ENCODE assay signal across 24 cellular contexts in genomic region chr1:206839006-206839560, GRCh38. TPM values are rescaled to one million over a fixed set of nuclear protein-coding genes. Genes with fewer than 3 reads are reported as not detected.
DNase-seq lines count a peak whose midpoint lies in the region; ATAC-seq and TF ChIP-seq lines count a peak whose summit lies in the region.
"Had no signal": no experiment of that assay in that cellular context is flagged by ENCODE, and none has a peak within 500 bp of the region (broad histone marks: within the 10 kb centered on the region; RNA-seq: fewer than 3 reads in every experiment).

No MANE protein-coding gene starts in this region.

- H3K4me1 ChIP-seq in SK-N-SH (ENCODE audit: control insufficient read depth in 1 of 2, insufficient read depth in 2 of 2, low read depth in 1 of 2, low read length in 1 of 2), result peaks cover 0 to 4% of the 10 kb centered on the region in 2 experiments; a peak in 1 of 4 replicates
- H3K4me1 ChIP-seq in SJCRH30, result peaks cover 3% of the 10 kb centered on the region; the same call in 1 of the 2 replicates
- peaks cover 5% of the 10 kb centered on the region for H3K4me1 ChIP-seq in mesenchymal stem cell (ENCODE audit: control insufficient read depth, insufficient read depth, low read depth, low read length)
- H3K4me1 ChIP-seq in adrenal gland (replicated peaks in 1 of 2), result no peaks in the 10 kb centered on the region

- no peak for TF ChIP-seq EP300 in SK-N-SH (IDR thresholded peaks at IDR 0.05; ENCODE audit: borderline replicate concordance in 1 of 2, low read depth in 1 of 2, low read length in 1 of 2)

- H3K9me3 ChIP-seq in SK-N-SH (no peaks in the 10 kb centered on the region), SJCRH30 (replicated peaks) (no peaks in the 10 kb centered on the region), mesenchymal stem cell (ENCODE audit: control insufficient read depth, low read length) (no peaks in the 10 kb centered on the region), adrenal gland (replicated peaks in 1 of 3) (no peaks in the 10 kb centered on the region)

- WGBS in SK-N-SH (ENCODE audit: low lambda C conversion rate), result 74% methylated on average over 4 of the region's 4 CpGs
- WGBS in mesenchymal stem cell, result 86% methylated on average over 4 of the region's 4 CpGs
- WGBS in adrenal gland, 4 donors, result 74 to 85% (median 78%) methylated on average over 3 to 4 of the region's 4 CpGs

- no peak overlapping the region for H2BK15ac ChIP-seq in mesenchymal stem cell (ENCODE audit: low read depth, poor library complexity, severe bottlenecking)

- peak overlapping the region in 1 of 2 experiments; percentile 37 for H3K18ac ChIP-seq in mesenchymal stem cell (ENCODE audit: low read depth in 1 of 2, low read length in 2 of 2)

- CTCF ChIA-PET in SK-N-SH (lab: Yijun Ruan, JAX) (interaction anchor here (1.5 to 2.2 kb wide), 2 partner anchors 26 to 104 kb away, joined by 3 to 5 read pairs; partner anchors contain the start of gene IL20), GM10248 (lab: Yijun Ruan, JAX) (interaction anchor here (1.0 to 2.4 kb wide), 3 partner anchors 19 to 142 kb away, joined by 3 to 6 read pairs (median 5); no protein-coding TSS in a partner anchor)

- no peaks in the 10 kb centered on the region for H3K79me1 ChIP-seq in mesenchymal stem cell (replicated peaks; ENCODE audit: low read length, poor library complexity, severe bottlenecking)

- H2AFZ ChIP-seq in SK-N-SH (ENCODE audit: low read depth) (no peak overlapping the region), mesenchymal stem cell (ENCODE audit: low read depth, low read length) (no peak overlapping the region)
- H2AFZ ChIP-seq: PC-9 had no signal

- no peak overlapping the region for H2BK5ac ChIP-seq in mesenchymal stem cell (ENCODE audit: low read depth, low read length, poor library complexity, severe bottlenecking)

- intact Hi-C loops in adrenal gland (cut with DNase I), result no loop called here

- no peaks in the 10 kb centered on the region for H3F3A ChIP-seq in SK-N-SH (replicated peaks; ENCODE audit: insufficient read depth)

- H3K27me3 ChIP-seq in SK-N-SH (ENCODE audit: insufficient read depth), result no peaks in the 10 kb centered on the region
- H3K27me3 ChIP-seq in SJCRH30, result no peaks in the 10 kb centered on the region
- H3K27me3 ChIP-seq in mesenchymal stem cell (ENCODE audit: control insufficient read depth in 1 of 2, insufficient read depth in 1 of 2, low read length in 2 of 2), result peaks cover 4 to 24% of the 10 kb centered on the region in 2 experiments
- H3K27me3 ChIP-seq in adrenal gland, result no peaks in the 10 kb centered on the region

- no peak for TF ChIP-seq RAD21 in SK-N-SH (IDR thresholded peaks at IDR 0.05; ENCODE audit: low read length)

- peak overlapping the region in 1 of 2 experiments; percentile 18 for H2BK12ac ChIP-seq in mesenchymal stem cell (ENCODE audit: low read length in 2 of 2)

- no peaks in the 10 kb centered on the region for H4K20me1 ChIP-seq in SK-N-SH (ENCODE audit: insufficient read depth)

- ATAC-seq in SK-N-SH treated with all-trans-retinoic acid at 6 μM for 48 hours, result peak; percentile 23; the same call in 2 of the 3 replicates
- ATAC-seq in activated CD4-positive, CD25-positive, alpha-beta regulatory T cell treated with anti-CD3 and anti-CD28 coated beads, Interleukin-2, amount 50 U/mL, for 24 hours, result no peak

- no peaks in the 10 kb centered on the region for H3K9me2 ChIP-seq in SK-N-SH

- no peak overlapping the region for H3K4me3 ChIP-seq in SK-N-SH (ENCODE audit: low read depth in 2 of 2, low read length in 1 of 2)
- no peak overlapping the region for H3K4me3 ChIP-seq in SJCRH30
- H3K4me3 ChIP-seq in mesenchymal stem cell (ENCODE audit: insufficient read depth in 1 of 2, low read depth in 1 of 2, low read length in 2 of 2), result no peak overlapping the region
- H3K4me3 ChIP-seq in adrenal gland, result no peak overlapping the region
- H3K4me3 ChIP-seq: PC-9 had no signal

- no peak overlapping the region for H3K14ac ChIP-seq in mesenchymal stem cell (ENCODE audit: low read length in 2 of 2)

- POLR2A ChIA-PET in SK-N-SH (lab: Yijun Ruan, JAX) (no interaction called here), GM10248 (lab: Yijun Ruan, JAX) (no interaction called here)

- H2BK120ac ChIP-seq in mesenchymal stem cell (ENCODE audit: low read depth, low read length), result no peak overlapping the region

- peak overlapping the region in 1 of 2 experiments; percentile 61 for H3K4ac ChIP-seq in mesenchymal stem cell (ENCODE audit: low read depth in 1 of 2, low read length in 2 of 2)

- peak overlapping the region; percentile 55 for H4K91ac ChIP-seq in mesenchymal stem cell (ENCODE audit: low read length)

- DNase-seq in SK-N-SH (no peak), SJCRH30 (no peak), mesenchymal stem cell (no peak), NCI-H774 (lab: John Stamatoyannopoulos, UW) (no peak), adrenal gland (no peak), GM10248 (ENCODE audit: extremely low spot score) (no peak)
- DNase-seq: Calu3, DMS79 treated with DMSO at 0.1 percent for 48 hours, GOT3, NCI-H1105 treated with DMSO at 0.1 percent for 48 hours, NCI-H146, NCI-H1930, NCI-H446 treated with DMSO at 0.1 percent for 48 hours, NCI-H526, PC-9, Right ventricle myocardium superior, RPMI8226, SW 1271 had no signal

- no peak for TF ChIP-seq POLR2A in adrenal gland (IDR thresholded peaks at IDR 0.05)

- H3K36me3 ChIP-seq in SK-N-SH (replicated peaks in 1 of 2; ENCODE audit: control insufficient read depth in 1 of 2, insufficient read depth in 2 of 2, low read length in 1 of 2) (no peaks in the 10 kb centered on the region), SJCRH30 (no peaks in the 10 kb centered on the region), mesenchymal stem cell (ENCODE audit: control insufficient read depth in 1 of 2, insufficient read depth in 2 of 2, low read depth in 1 of 2, low read length in 2 of 2) (no peaks in the 10 kb centered on the region), adrenal gland (replicated peaks in 1 of 2) (no peaks in the 10 kb centered on the region)

- H4K8ac ChIP-seq in mesenchymal stem cell (ENCODE audit: low read length), result no peak overlapping the region

- no peaks in the 10 kb centered on the region for H3K79me2 ChIP-seq in SK-N-SH (ENCODE audit: insufficient read depth)

- H3K9ac ChIP-seq in SK-N-SH, result no peak overlapping the region
- no peak overlapping the region for H3K9ac ChIP-seq in mesenchymal stem cell (ENCODE audit: low read length)

- no peak for TF ChIP-seq CTCF in SK-N-SH (IDR thresholded peaks at IDR 0.05)
- no peak for TF ChIP-seq CTCF in adrenal gland (IDR thresholded peaks at IDR 0.05)
- TF ChIP-seq CTCF in GM10248 (IDR thresholded peaks at IDR 0.05; ENCODE audit: control extremely low read depth, extremely low read depth, low read depth, missing control alignments), result no peak

- no peak overlapping the region for H3K4me2 ChIP-seq in SK-N-SH
- no peak overlapping the region for H3K4me2 ChIP-seq in mesenchymal stem cell (ENCODE audit: low read length, poor library complexity, severe bottlenecking)
- H3K4me2 ChIP-seq: PC-9 had no signal

- H2AK5ac ChIP-seq in mesenchymal stem cell (ENCODE audit: low read length, severe bottlenecking), result no peak overlapping the region

- no peak overlapping the region for H3K23ac ChIP-seq in mesenchymal stem cell (ENCODE audit: low read length in 2 of 2)

- no peak overlapping the region for H3K27ac ChIP-seq in SK-N-SH (ENCODE audit: low read depth in 2 of 2, low read length in 1 of 2)
- peak overlapping the region; percentile 6; the same call in 1 of the 2 replicates for H3K27ac ChIP-seq in SJCRH30
- H3K27ac ChIP-seq in mesenchymal stem cell (ENCODE audit: low read length, poor library complexity, severe bottlenecking), result no peak overlapping the region
- H3K27ac ChIP-seq in adrenal gland, result no peak overlapping the region
- H3K27ac ChIP-seq: 22Rv1, HL-60, PC-9 had no signal

TF ChIP-seq in SK-N-SH treated with all-trans-retinoic acid at 6 μM for 48 hours, 23 proteins besides CTCF, POLR2A, EP300 and RAD21 (continues in another document):
- TF ChIP-seq OSR1 (CRISPR knock-in tag; IDR thresholded peaks at IDR 0.05), result no peak
- no peak for TF ChIP-seq CSDC2 (CRISPR knock-in tag; IDR thresholded peaks at IDR 0.05)
- no peak for TF ChIP-seq ZC3H10 (CRISPR knock-in tag; IDR thresholded peaks at IDR 0.05)
- no peak for TF ChIP-seq TOX (CRISPR knock-in tag; IDR thresholded peaks at IDR 0.05; ENCODE audit: borderline replicate concordance)

TF ChIP-seq in SK-N-SH, 30 proteins besides CTCF, POLR2A, EP300 and RAD21:
- TF ChIP-seq FOXJ3 (CRISPR knock-in tag; IDR thresholded peaks at IDR 0.05), result no peak
- no peak for TF ChIP-seq YY1 (IDR thresholded peaks at IDR 0.05; ENCODE audit: low read depth)
- no peak for TF ChIP-seq MXI1 (IDR thresholded peaks at IDR 0.05; ENCODE audit: low read depth, low read length)
- TF ChIP-seq RFX5 (IDR thresholded peaks at IDR 0.05; ENCODE audit: low read length), result no peak

RNA-seq across cellular contexts. Expression of gene IL20, which starts 26.3 kb away (rescaled TPM):
- not detected in 2 replicates for polyA plus RNA-seq in SK-N-SH (2012; rRNA removed)
- not detected in 2 replicates for polyA plus RNA-seq in SK-N-SH (2012; cell fraction: cytosol; rRNA removed)
- polyA plus RNA-seq in SK-N-SH (2012; cell fraction: nucleus; rRNA removed), result not detected in 2 replicates
- total RNA-seq in SJCRH30 (2014; rRNA removed; shearing (Covaris generic)), result not detected in 2 replicates
- not detected for polyA plus RNA-seq in mesenchymal stem cell (2013, experiment 1 of 2)
- not detected for polyA plus RNA-seq in mesenchymal stem cell (2013, experiment 2 of 2)
- under 1 TPM in 2 of 8 donors, not detected in 6; 0.41 to 0.53 TPM for total RNA-seq in adrenal gland
- under 1 TPM in 1 of 3 donors, not detected in 2; 0.13 TPM for polyA plus RNA-seq in adrenal gland
- total RNA-seq: Calu3, G401, PC-9, Right ventricle myocardium superior had no signal
- polyA plus RNA-seq: BJ had no signal

RNA-seq across cellular contexts. Expression of gene IL24, which starts 58.2 kb away (rescaled TPM):
- polyA plus RNA-seq in SK-N-SH (2012; rRNA removed) (0.03 TPM in 1 of 2 replicates, not detected in the other), adrenal gland (not detected)
- polyA plus RNA-seq in SK-N-SH (2012; cell fraction: cytosol; rRNA removed), result 0.03 TPM in 1 of 2 replicates, not detected in the other
- not detected in 2 replicates for polyA plus RNA-seq in SK-N-SH (2012; cell fraction: nucleus; rRNA removed)
- total RNA-seq in SJCRH30 (2014; rRNA removed; shearing (Covaris generic)), result not detected in 2 replicates
- 1.2 TPM for polyA plus RNA-seq in mesenchymal stem cell (2013, experiment 1 of 2)
- 1.5 TPM for polyA plus RNA-seq in mesenchymal stem cell (2013, experiment 2 of 2)
- not detected for total RNA-seq in adrenal gland
- total RNA-seq: Calu3, G401, PC-9, Right ventricle myocardium superior had no signal
